In genomic region chr1:38615680-38616079, GRCh38 we compare ENCODE assay signal across 21 cellular contexts.
A peak's percentile ranks its signal among the peaks of the same experiment; 100 is the strongest.
DNase-seq lines count a peak whose midpoint lies in the region; ATAC-seq and TF ChIP-seq lines count a peak whose summit lies in the region.
"Had no signal": no experiment of that assay in that cellular context is flagged by ENCODE, and none has a peak within 500 bp of the region (broad histone marks: within the 10 kb centered on the region; RNA-seq: fewer than 3 reads in every experiment).

No MANE protein-coding gene starts in this region.

- H3K9me3 Mint-ChIP-seq in stimulated activated memory B cell treated with anti-CD40 and anti-IgM and Interleukin-4, amounts not matched to agents 10 μg/mL and 1 μg/mL and 100 μg/mL, for 72 hours = peaks cover 5% of the 10 kb centered on the region

- no peak overlapping the region for H3K4me2 ChIP-seq in OCI-LY7 (ENCODE audit: low read length)
- H3K4me2 ChIP-seq in PC-9 = no peak overlapping the region

- H3K4me1 Mint-ChIP-seq in stimulated activated memory B cell treated with anti-CD40 and anti-IgM and Interleukin-4, amounts not matched to agents 10 μg/mL and 1 μg/mL and 100 μg/mL, for 72 hours = no peaks in the 10 kb centered on the region
- H3K4me1 Mint-ChIP-seq: central memory CD8-positive, alpha-beta T cell; mesothelial cell of epicardium had no signal

- H3K9me3 ChIP-seq in OCI-LY7 (ENCODE audit: low read length) (no peaks in the 10 kb centered on the region), PC-9 (ENCODE audit: insufficient read depth, low read depth) (no peaks in the 10 kb centered on the region), uterus (no peaks in the 10 kb centered on the region)

- no peak overlapping the region for H3K27ac Mint-ChIP-seq in stimulated activated memory B cell treated with anti-CD40 and anti-IgM and Interleukin-4, amounts not matched to agents 10 μg/mL and 1 μg/mL and 100 μg/mL, for 72 hours
- H3K27ac Mint-ChIP-seq: CD8-positive, alpha-beta T cell; mesothelial cell of epicardium had no signal

- ATAC-seq in stimulated activated memory B cell treated with anti-CD40 and anti-IgM and Interleukin-4, amounts not matched to agents 10 μg/mL and 1 μg/mL and 100 μg/mL, for 72 hours = no peak
- ATAC-seq: CD8-positive, alpha-beta T cell had no signal

- H3K36me3 ChIP-seq in BJ (ENCODE audit: control insufficient read depth, insufficient read depth, low read length) = no peaks in the 10 kb centered on the region
- H3K36me3 ChIP-seq in OCI-LY7 (ENCODE audit: insufficient read depth, low read length) = no peaks in the 10 kb centered on the region
- no peaks in the 10 kb centered on the region for H3K36me3 ChIP-seq in PC-9 (ENCODE audit: low read depth)
- H3K36me3 ChIP-seq in uterus = no peaks in the 10 kb centered on the region

- H3K4me3 ChIP-seq in BJ (ENCODE audit: low read depth, low read length) (no peak overlapping the region), OCI-LY7 (ENCODE audit: low read depth, low read length, poor library complexity, severe bottlenecking) (no peak overlapping the region), fibroblast of mammary gland (ENCODE audit: control insufficient read depth, low read depth, low read length) (no peak overlapping the region), PC-9 (no peak overlapping the region), uterus (no peak overlapping the region)
- H3K4me3 ChIP-seq: skin epidermis had no signal

- H4K20me1 ChIP-seq in OCI-LY7 (ENCODE audit: insufficient read depth, low read length) = no peaks in the 10 kb centered on the region
- no peaks in the 10 kb centered on the region for H4K20me1 ChIP-seq in PC-9 (ENCODE audit: insufficient read depth)

- no peaks in the 10 kb centered on the region for H3K36me3 Mint-ChIP-seq in stimulated activated memory B cell treated with anti-CD40 and anti-IgM and Interleukin-4, amounts not matched to agents 10 μg/mL and 1 μg/mL and 100 μg/mL, for 72 hours
- H3K36me3 Mint-ChIP-seq: CD8-positive, alpha-beta T cell; mesothelial cell of epicardium had no signal

- intact Hi-C loops in OCI-LY7 (cut with micrococcal nuclease; ENCODE audit: unreplicated experiment) (no loop called here), PC-9 (cut with micrococcal nuclease; ENCODE audit: unreplicated experiment) (no loop called here), uterus (cut with DNase I; ENCODE audit: low total_unique reads) (no loop called here)

- H3K4me1 ChIP-seq in OCI-LY7 (ENCODE audit: insufficient read depth, low read length, poor library complexity, severe bottlenecking) (no peaks in the 10 kb centered on the region), PC-9 (replicated peaks; ENCODE audit: insufficient read depth) (no peaks in the 10 kb centered on the region), uterus (no peaks in the 10 kb centered on the region)

- TF ChIP-seq CTCF in BJ (IDR thresholded peaks at IDR 0.05; ENCODE audit: insufficient read depth, low read depth, low read length) (0 out of 2 replicates have a peak, but pooled peaks have one; percentile 8), GM12872 (IDR thresholded peaks at IDR 0.05; ENCODE audit: insufficient read depth, low read depth, low read length) (peak; percentile 36; the same call in 1 of the 3 replicates), OCI-LY7 (conservative IDR thresholded peaks at IDR 0.05; ENCODE audit: low read length) (peak; percentile 56), fibroblast of mammary gland (conservative IDR thresholded peaks at IDR 0.05; ENCODE audit: control insufficient read depth, insufficient read depth, low read depth, low read length) (peak; percentile 23), PC-9 (conservative IDR thresholded peaks at IDR 0.05) (no peak; the same call in 1 of the 2 replicates), uterus (IDR thresholded peaks at IDR 0.05) (no peak)

- H3F3A ChIP-seq in PC-9 (ENCODE audit: insufficient read depth, low read depth) = no peaks in the 10 kb centered on the region

- H3K4me3 Mint-ChIP-seq in stimulated activated memory B cell treated with anti-CD40 and anti-IgM and Interleukin-4, amounts not matched to agents 10 μg/mL and 1 μg/mL and 100 μg/mL, for 72 hours = no peak overlapping the region
- H3K4me3 Mint-ChIP-seq: CD8-positive, alpha-beta T cell; central memory CD8-positive, alpha-beta T cell; mesothelial cell of epicardium had no signal

- H3K27me3 ChIP-seq in BJ (ENCODE audit: control insufficient read depth, insufficient read depth, low read length) = no peaks in the 10 kb centered on the region
- H3K27me3 ChIP-seq in PC-9 (ENCODE audit: insufficient read depth, low read depth) = peaks cover 44% of the 10 kb centered on the region
- no peaks in the 10 kb centered on the region for H3K27me3 ChIP-seq in uterus

- no peak overlapping the region for H2AFZ ChIP-seq in OCI-LY7 (ENCODE audit: low read length)
- H2AFZ ChIP-seq in PC-9 = no peak overlapping the region

- CTCF ChIA-PET in BJ (lab: Yijun Ruan, JAX) (no interaction called here), OCI-LY7 (lab: Charles Lee; ENCODE audit: unreplicated experiment) (no interaction called here), PC-9 (lab: Charles Lee) (no interaction called here)

- POLR2A ChIA-PET in BJ (lab: Charles Lee) (no interaction called here), OCI-LY7 (lab: Charles Lee) (no interaction called here), PC-9 (lab: Charles Lee; ENCODE audit: unreplicated experiment) (no interaction called here)

- no TSS peak for BruUV-seq in OCI-LY7 (replicated peaks; lab: Mats Ljungman, UMichigan)
- no TSS peak for BruUV-seq in PC-9 (replicated peaks; lab: Mats Ljungman, UMichigan)

- H3K79me2 ChIP-seq in OCI-LY7 (ENCODE audit: insufficient read depth, low read depth, low read length) = no peaks in the 10 kb centered on the region
- H3K79me2 ChIP-seq in PC-9 (ENCODE audit: low read depth) = no peaks in the 10 kb centered on the region

- H3K27ac ChIP-seq in OCI-LY7 (ENCODE audit: low read depth, low read length, poor library complexity, severe bottlenecking) (no peak overlapping the region), PC-9 (no peak overlapping the region), uterus (no peak overlapping the region)
- H3K27ac ChIP-seq: skin epidermis had no signal

- DNase-seq in BJ (ENCODE audit: low read depth) = no peak
- DNase-seq in OCI-LY7 (ENCODE audit: low spot score) = no peak
- no peak for DNase-seq in fibroblast of mammary gland (ENCODE audit: low read depth)
- DNase-seq in PC-9 = no peak
- no peak for DNase-seq in uterus
- DNase-seq in NCI-H2171 treated with DMSO at 0.1 percent for 48 hours (lab: John Stamatoyannopoulos, UW) = no peak
- DNase-seq: activated CD4-positive, CD25-positive, alpha-beta regulatory T cell; CD8-positive, alpha-beta T cell; head of caudate nucleus; kidney; MV-4-11; NCI-H748 treated with DMSO at 0.1 percent for 48 hours; nucleus accumbens; RPMI8226; stimulated activated naive CD4-positive, alpha-beta T cell treated with Interleukin-2 at 50 U/mL for 16 hours; T-helper 1 cell had no signal

- H3K27me3 Mint-ChIP-seq in stimulated activated memory B cell treated with anti-CD40 and anti-IgM and Interleukin-4, amounts not matched to agents 10 μg/mL and 1 μg/mL and 100 μg/mL, for 72 hours = peaks cover 64% of the 10 kb centered on the region

- TF ChIP-seq POLR2A in uterus (IDR thresholded peaks at IDR 0.05) = no peak

- no peaks in the 10 kb centered on the region for H3K9me2 ChIP-seq in OCI-LY7 (ENCODE audit: insufficient read depth, low read length)
- no peaks in the 10 kb centered on the region for H3K9me2 ChIP-seq in PC-9 (ENCODE audit: insufficient read depth)

Comparison
In these comparisons a context has a peak if more than half of its experiments do, and no peak if none do; other contexts are left out.
1. CTCF ChIP-seq: peak in BJ (single experiment), GM12872 (single experiment), OCI-LY7 (single experiment) and fibroblast of mammary gland (single experiment); none in PC-9 (single experiment) and uterus (0 of 4).